In the genomic region with DNA sequence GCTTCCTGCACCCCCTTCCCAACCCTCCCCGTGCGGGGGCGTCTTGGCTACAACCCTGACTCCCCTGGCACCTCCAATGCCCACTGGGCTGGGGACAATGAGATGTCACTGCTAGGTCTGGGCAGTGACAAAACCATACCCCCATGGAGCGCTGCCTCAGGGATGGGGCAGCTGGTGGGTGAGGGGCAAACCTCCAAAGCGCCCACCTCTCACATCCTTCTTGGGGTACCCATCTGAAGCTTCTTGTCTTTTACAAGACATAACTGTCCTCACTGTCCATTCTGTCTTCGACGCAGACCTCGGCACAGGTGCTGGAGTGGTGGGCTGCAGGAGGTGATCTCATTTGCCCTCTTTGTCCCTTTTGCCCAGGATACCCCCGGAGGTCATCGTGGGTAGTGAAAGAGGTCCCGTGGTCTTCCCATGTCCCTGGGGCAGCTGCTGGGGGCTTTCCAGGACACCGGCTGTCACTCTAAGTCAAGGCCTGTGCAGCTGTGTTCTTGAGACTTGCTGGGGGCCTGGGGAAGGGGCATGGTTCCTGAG, we compare ENCODE assay signal across 21 cellular contexts. TPM values are rescaled to one million over a fixed set of nuclear protein-coding genes. Genes with fewer than 3 reads are reported as not detected.
DNase-seq lines count a peak whose midpoint lies in the region; ATAC-seq and TF ChIP-seq lines count a peak whose summit lies in the region.
"Had no signal": no experiment of that assay in that cellular context is flagged by ENCODE, and none has a peak within 500 bp of the region (broad histone marks: within the 10 kb centered on the region; RNA-seq: fewer than 3 reads in every experiment).

No MANE protein-coding gene starts in this region.

- H3K27me3 ChIP-seq in HCT116 (ENCODE audit: insufficient read depth, low read length): no peaks in the 10 kb centered on the region
- H3K27me3 ChIP-seq: gastrocnemius medialis, neutrophil, transverse colon had no signal

- BruUV-seq in HCT116 (replicated peaks; lab: Mats Ljungman, UMichigan) (no TSS peak), Calu3 (replicated peaks; lab: Mats Ljungman, UMichigan) (no TSS peak)

- RAD21 ChIA-PET in HCT116 (lab: Charles Lee; ENCODE audit: low non-redundant PET in 1 of 2, low total read pairs in 2 of 2, uncharacterized antibody in 2 of 2, unreplicated experiment in 2 of 2): no interaction called here

- CTCF ChIA-PET in HCT116 (lab: Charles Lee): no interaction called here
- CTCF ChIA-PET in Calu3 (lab: Charles Lee): no interaction called here

- no peaks in the 10 kb centered on the region for H4K20me1 ChIP-seq in HCT116 (ENCODE audit: insufficient read depth)

- no peak for TF ChIP-seq POLR2A in HCT116 (IDR thresholded peaks at IDR 0.05; ENCODE audit: borderline replicate concordance, extremely low read depth, insufficient read depth, insufficient read length)

- H3K36me3 Mint-ChIP-seq in progenitor cell of endocrine pancreas (ENCODE audit: insufficient read depth): no peaks in the 10 kb centered on the region
- no peaks in the 10 kb centered on the region for H3K36me3 Mint-ChIP-seq in Calu3 (ENCODE audit: insufficient read depth, unreplicated experiment)
- H3K36me3 Mint-ChIP-seq: activated naive CD8-positive, alpha-beta T cell treated with anti-CD3 and anti-CD28 coated beads, Interleukin-2, amount 10 ng/mL, durations not matched to agents 7 days and 5 days had no signal

- ATAC-seq in HCT116 (no peak), HG03460 (IDR thresholded peaks at IDR 0.05; ENCODE audit: unreplicated experiment) (no peak), GM21528 (IDR thresholded peaks at IDR 0.05; ENCODE audit: low FRiP score, unreplicated experiment) (no peak)
- ATAC-seq: activated T-cell treated with anti-CD3 and anti-CD28 coated beads, Interleukin-2, amount 50 U/mL, for 72 hours had no signal

- TF ChIP-seq CTCF in HCT116 (IDR thresholded peaks at IDR 0.05 in 2 of 3, conservative IDR thresholded peaks at IDR 0.05 in 1 of 3; ENCODE audit: borderline replicate concordance in 1 of 3, insufficient read depth in 1 of 3, low read depth in 2 of 3, low read length in 2 of 3) (0 out of 6 replicates have a peak, but pooled peaks of 2 of the 3 experiments have one; percentile 2 to 6), progenitor cell of endocrine pancreas (IDR thresholded peaks at IDR 0.05; ENCODE audit: unreplicated experiment) (peak; percentile 15), Calu3 (IDR thresholded peaks at IDR 0.05; ENCODE audit: unreplicated experiment) (no peak)

- H3K4me3 Mint-ChIP-seq in progenitor cell of endocrine pancreas (ENCODE audit: low read depth) (no peak overlapping the region), Calu3 (ENCODE audit: low read depth, unreplicated experiment) (no peak overlapping the region)
- H3K4me3 Mint-ChIP-seq: activated naive CD8-positive, alpha-beta T cell treated with anti-CD3 and anti-CD28 coated beads, Interleukin-2, amount 10 ng/mL, durations not matched to agents 7 days and 5 days; activated T-cell treated with anti-CD3 and anti-CD28 coated beads, Interleukin-2, amount 50 U/mL, for 72 hours had no signal

- DNase-seq in NCI-H82 (lab: John Stamatoyannopoulos, UW) (peak; percentile 29), NCI-H82 treated with DMSO at 0.1 percent for 48 hours (lab: John Stamatoyannopoulos, UW; ENCODE audit: unreplicated experiment) (no peak), HCT116 (ENCODE audit: low read depth, low spot score) (no peak), fibroblast of gingiva (ENCODE audit: low read depth) (peak; percentile 1), progenitor cell of endocrine pancreas (ENCODE audit: low spot score, unreplicated experiment) (no peak), Calu3 (no peak)
- DNase-seq: activated CD4-positive, alpha-beta T cell treated with anti-CD3 and anti-CD28 coated beads for 48 hours; activated naive CD8-positive, alpha-beta T cell treated with anti-CD3 and anti-CD28 coated beads, Interleukin-2, amount 10 ng/mL, durations not matched to agents 7 days and 5 days; activated T-cell treated with anti-CD3 and anti-CD28 coated beads, Interleukin-2, amount 50 U/mL, for 72 hours; gastrocnemius medialis; NCI-H1105 treated with DMSO at 0.1 percent for 48 hours; SHP77 treated with DMSO at 0.1 percent for 48 hours; transverse colon had no signal

- H3K4me1 Mint-ChIP-seq in progenitor cell of endocrine pancreas (ENCODE audit: low read depth): peaks cover 7% of the 10 kb centered on the region
- peaks cover 18% of the 10 kb centered on the region for H3K4me1 Mint-ChIP-seq in Calu3 (ENCODE audit: low read depth, unreplicated experiment)

- no peaks in the 10 kb centered on the region for H3K36me3 ChIP-seq in HCT116 (ENCODE audit: control insufficient read depth in 1 of 2, insufficient read depth in 2 of 2, low read length in 2 of 2)
- H3K36me3 ChIP-seq: gastrocnemius medialis, neutrophil, transverse colon had no signal

- no peaks in the 10 kb centered on the region for H3K9me3 Mint-ChIP-seq in progenitor cell of endocrine pancreas (ENCODE audit: low read depth)
- H3K9me3 Mint-ChIP-seq in Calu3 (ENCODE audit: low read depth, unreplicated experiment): no peaks in the 10 kb centered on the region
- H3K9me3 Mint-ChIP-seq: activated naive CD8-positive, alpha-beta T cell treated with anti-CD3 and anti-CD28 coated beads, Interleukin-2, amount 10 ng/mL, durations not matched to agents 7 days and 5 days; activated T-cell treated with anti-CD3 and anti-CD28 coated beads, Interleukin-2, amount 50 U/mL, for 72 hours had no signal

- H3K27ac ChIP-seq in HCT116 (ENCODE audit: low read depth, low read length): no peak overlapping the region
- H3K27ac ChIP-seq: 22Rv1, HL-60, KMS-11, neutrophil had no signal

- no peak overlapping the region for H3K9ac ChIP-seq in HCT116 (ENCODE audit: low read length)
- H3K9ac ChIP-seq: KMS-11 had no signal

- TF ChIP-seq RAD21 in HCT116 (IDR thresholded peaks at IDR 0.05; ENCODE audit: low read depth): no peak

- no peaks in the 10 kb centered on the region for H3K9me2 ChIP-seq in HCT116 (ENCODE audit: insufficient read depth)

- no peak overlapping the region for H2AFZ ChIP-seq in HCT116 (ENCODE audit: low read depth, low read length, poor library complexity, severe bottlenecking)

- no peaks in the 10 kb centered on the region for H3K9me3 ChIP-seq in HCT116 (ENCODE audit: control insufficient read depth in 1 of 2, insufficient read depth in 1 of 2, low read depth in 1 of 2, low read length in 2 of 2)
- H3K9me3 ChIP-seq: gastrocnemius medialis, neutrophil, transverse colon had no signal

- no peak overlapping the region for H3K27ac Mint-ChIP-seq in progenitor cell of endocrine pancreas
- no peak overlapping the region for H3K27ac Mint-ChIP-seq in Calu3 (ENCODE audit: unreplicated experiment)
- H3K27ac Mint-ChIP-seq: activated naive CD8-positive, alpha-beta T cell treated with anti-CD3 and anti-CD28 coated beads, Interleukin-2, amount 10 ng/mL, durations not matched to agents 7 days and 5 days; activated T-cell treated with anti-CD3 and anti-CD28 coated beads, Interleukin-2, amount 50 U/mL, for 72 hours had no signal

- H3K27me3 Mint-ChIP-seq in progenitor cell of endocrine pancreas: peaks cover 3% of the 10 kb centered on the region
- peaks cover 4% of the 10 kb centered on the region for H3K27me3 Mint-ChIP-seq in Calu3 (ENCODE audit: unreplicated experiment)

- peaks cover 0 to 30% of the 10 kb centered on the region in 2 experiments; a peak in 2 of 4 replicates for H3K4me1 ChIP-seq in HCT116 (ENCODE audit: control insufficient read depth in 1 of 2, insufficient read depth in 2 of 2, low read length in 2 of 2)
- H3K4me1 ChIP-seq: gastrocnemius medialis had no signal

- POLR2A ChIA-PET in HCT116 (lab: Charles Lee): no interaction called here

- intact Hi-C loops in HCT116 (cut with micrococcal nuclease) (no loop called here), Calu3 (cut with micrococcal nuclease; ENCODE audit: unreplicated experiment) (no loop called here)

- H3K4me3 ChIP-seq in HCT116 (replicated peaks in 1 of 2; ENCODE audit: low read depth in 1 of 2, low read length in 2 of 2): no peak overlapping the region
- H3K4me3 ChIP-seq: gastrocnemius medialis, transverse colon had no signal

- no peaks in the 10 kb centered on the region for H3K79me2 ChIP-seq in HCT116 (ENCODE audit: insufficient read depth, low read length)

- no peak overlapping the region for H3K4me2 ChIP-seq in HCT116 (ENCODE audit: low read length)
- H3K4me2 ChIP-seq: KMS-11 had no signal

TF ChIP-seq in HCT116, 20 proteins besides CTCF, POLR2A, EP300 and RAD21 (continues in another document):
- TF ChIP-seq SP1 (IDR thresholded peaks at IDR 0.05; ENCODE audit: low read depth): no peak
- no peak for TF ChIP-seq ZNF274 (IDR thresholded peaks at IDR 0.05; ENCODE audit: low read depth, low read length)
- TF ChIP-seq, protein P1, sequence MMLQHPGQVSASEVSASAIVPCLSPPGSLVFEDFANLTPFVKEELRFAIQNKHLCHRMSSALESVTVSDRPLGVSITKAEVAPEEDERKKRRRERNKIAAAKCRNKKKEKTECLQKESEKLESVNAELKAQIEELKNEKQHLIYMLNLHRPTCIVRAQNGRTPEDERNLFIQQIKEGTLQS (IDR thresholded peaks at IDR 0.05): no peak
- no peak for TF ChIP-seq FOSL1 (IDR thresholded peaks at IDR 0.05; ENCODE audit: low read depth)
- no peak for TF ChIP-seq EGR1 (IDR thresholded peaks at IDR 0.05; ENCODE audit: low read depth)
- no peak for TF ChIP-seq SRF (IDR thresholded peaks at IDR 0.05; ENCODE audit: low read depth)

RNA-seq across cellular contexts. Expression of a gene that starts 27.8 kb away (rescaled TPM):
- 0.17 TPM for total RNA-seq in HCT116 (2021; ENCODE audit: unreplicated experiment)
- polyA plus RNA-seq in HCT116 (2012): 0.30 and 0.43 TPM in 2 replicates
- total RNA-seq in progenitor cell of endocrine pancreas: not detected in 2 replicates
- total RNA-seq in Calu3 (2022): not detected in 2 replicates
- total RNA-seq: endothelial cell of umbilical vein had no signal
- polyA plus RNA-seq: endothelial cell of umbilical vein had no signal

RNA-seq across cellular contexts. Expression of a gene that starts 41.5 kb away (rescaled TPM):
- total RNA-seq in HCT116 (2021; ENCODE audit: unreplicated experiment): 0.34 TPM
- polyA plus RNA-seq in HCT116 (2012): 0.18 and 0.67 TPM in 2 replicates
- 1.2 and 2.3 TPM in 2 replicates for total RNA-seq in progenitor cell of endocrine pancreas
- not detected in 2 replicates for total RNA-seq in Calu3 (2022)

RNA-seq across cellular contexts. Expression of a gene that starts 52.4 kb away (rescaled TPM):
- not detected for total RNA-seq in HCT116 (2021; ENCODE audit: unreplicated experiment)
- polyA plus RNA-seq in HCT116 (2012): not detected in 2 replicates
- total RNA-seq in progenitor cell of endocrine pancreas: 0.31 and 0.43 TPM in 2 replicates
- not detected in 2 replicates for total RNA-seq in Calu3 (2022)
- total RNA-seq: activated naive CD8-positive, alpha-beta T cell treated with anti-CD3 and anti-CD28 coated beads, Interleukin-2, amount 10 ng/mL, durations not matched to agents 7 days and 5 days; activated T-cell treated with anti-CD3 and anti-CD28 coated beads, Interleukin-2, amount 50 U/mL, for 72 hours; cerebellum; endothelial cell of umbilical vein had no signal
- polyA plus RNA-seq: endothelial cell of umbilical vein had no signal

Comparison
In these comparisons a context has a peak if more than half of its experiments do, and no peak if none do; other contexts are left out.
1. DNase-seq: peak in NCI-H82 (single experiment) and fibroblast of gingiva (single experiment); none in NCI-H82 treated with DMSO at 0.1 percent for 48 hours (single experiment), HCT116 (single experiment), progenitor cell of endocrine pancreas (single experiment) and Calu3 (single experiment).